8 cellular contexts compared by ENCODE assay signal in the genomic region with DNA sequence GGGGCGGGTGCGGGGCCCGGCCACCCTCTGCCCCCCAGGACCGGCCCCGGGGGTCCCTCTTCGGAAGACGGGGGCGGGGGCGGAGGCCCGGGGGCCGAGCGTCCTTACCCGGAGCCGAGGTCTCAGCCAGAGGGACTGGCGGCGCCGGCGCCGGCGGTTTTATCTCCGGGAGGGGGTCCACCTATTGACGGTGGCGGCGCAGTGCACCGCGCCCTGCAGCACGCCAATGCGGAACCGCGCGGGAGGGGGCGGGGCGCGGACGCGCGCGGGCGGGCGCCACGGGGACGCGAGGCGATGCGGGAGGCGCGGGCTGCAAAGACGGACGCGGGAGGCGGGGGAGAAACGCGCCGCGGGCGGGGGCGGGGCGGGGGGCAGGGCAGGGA.
DNase-seq lines count a peak whose midpoint lies in the region; ATAC-seq and TF ChIP-seq lines count a peak whose summit lies in the region.

A gene (minus strand): TSS at position 134 of the 383 bp plus-strand sequence. CDS start 1,320 bp downstream, outside the sequence.

- WGBS in iPS DF 6.9 (ENCODE audit: insufficient coverage, insufficient read length), result no CpG with 5 or more reads among the region's 58 CpGs

- ATAC-seq in GM21528 (IDR thresholded peaks at IDR 0.05; ENCODE audit: low FRiP score, unreplicated experiment), result no peak
- no peak for ATAC-seq in GM18511 (IDR thresholded peaks at IDR 0.05; ENCODE audit: unreplicated experiment)
- ATAC-seq in HG03565 (IDR thresholded peaks at IDR 0.05; ENCODE audit: unreplicated experiment), result no peak

- DNase-seq in GM10266 (ENCODE audit: extremely low spot score) (peak; percentile 74), NCI-H128 (lab: John Stamatoyannopoulos, UW; ENCODE audit: unreplicated experiment) (peak; percentile 22), adipocyte (ENCODE audit: low read depth) (peak; percentile 61), iPS DF 6.9 (ENCODE audit: low read depth, low spot score) (no peak)
- peak; percentile 44 for DNase-seq in stimulated activated CD4-positive, alpha-beta T cell treated with anti-CD3 and anti-CD28 coated beads, Interleukin-4, amount 100 ng/mL, for 24 hours

- H3K36me3 ChIP-seq in adipocyte (ENCODE audit: control insufficient read depth, insufficient read depth, low read length, severe bottlenecking) (no peaks in the 10 kb centered on the region), iPS DF 6.9 (ENCODE audit: control insufficient read depth, insufficient read depth, low read length) (no peaks in the 10 kb centered on the region)

- TF ChIP-seq CTCF in GM10266 (IDR thresholded peaks at IDR 0.05; ENCODE audit: control insufficient read depth, insufficient read depth, low read depth, missing control alignments), result peak; percentile 23

- H3K9ac ChIP-seq in adipocyte (ENCODE audit: low read length), result no peak within 1 kb of the TSS

- H3K9me3 ChIP-seq in adipocyte (ENCODE audit: control insufficient read depth, low read length) (no peaks in the 10 kb centered on the region), iPS DF 6.9 (ENCODE audit: control insufficient read depth, insufficient read depth, low read length) (no peaks in the 10 kb centered on the region)

- H3K4me1 ChIP-seq in adipocyte (ENCODE audit: control insufficient read depth, insufficient read depth, low read length) (no peaks in the 10 kb centered on the region), iPS DF 6.9 (ENCODE audit: control insufficient read depth, insufficient read depth, low read length) (peaks cover 12% of the 10 kb centered on the region)

- H3K27ac ChIP-seq in iPS DF 6.9 (ENCODE audit: low read length), result no peak within 1 kb of the TSS

- no peak within 1 kb of the TSS for H3K4me3 ChIP-seq in adipocyte (ENCODE audit: low read length)
- peak within 1 kb of the TSS; percentile 53; the same call in 1 of the 2 replicates for H3K4me3 ChIP-seq in iPS DF 6.9 (ENCODE audit: low read length)

- H3K27me3 ChIP-seq in adipocyte (replicated peaks; ENCODE audit: control insufficient read depth, insufficient read depth, low read length) (peaks cover 39% of the 10 kb centered on the region), iPS DF 6.9 (ENCODE audit: control insufficient read depth, insufficient read depth, low read length) (peaks cover 5% of the 10 kb centered on the region; the same call in 1 of the 2 replicates)
